In genomic region chr1:43194509-43194908, GRCh38 we compare ENCODE assay signal across 3 cellular contexts.
TF ChIP-seq lines count a peak whose summit lies in the region.

No MANE protein-coding gene starts in this region.

TF ChIP-seq in HepG2, 621 proteins besides CTCF, POLR2A, EP300 and RAD21:
- TF ChIP-seq KLF12 (CRISPR knock-in tag; IDR thresholded peaks at IDR 0.05; ENCODE audit: borderline replicate concordance) (no peak), ZNF160 (CRISPR knock-in tag; IDR thresholded peaks at IDR 0.05) (peak; percentile 88; the same call in 1 of the 2 replicates)
TF ChIP-seq in HepG2: peak in this region for 1.

TF ChIP-seq in HEK293, 187 proteins besides CTCF, POLR2A, EP300 and RAD21:
- TF ChIP-seq ZNF169 (tag by site-specific recombination; IDR thresholded peaks at IDR 0.05) (no peak), SETDB1 (IDR thresholded peaks at IDR 0.05; ENCODE audit: insufficient read length, low read length) (peak; percentile 73)

TF ChIP-seq in K562, 482 proteins besides CTCF, POLR2A, EP300 and RAD21:
- TF ChIP-seq HIVEP1 (CRISPR knock-in tag; IDR thresholded peaks at IDR 0.05) (no peak), NR4A1 (CRISPR knock-in tag; IDR thresholded peaks at IDR 0.05) (no peak), NR4A1 (tag; IDR thresholded peaks at IDR 0.05) (no peak), TRIM28 (IDR thresholded peaks at IDR 0.05) (0 out of 2 replicates have a peak, but pooled peaks have one; percentile 75), ZNF280B (CRISPR knock-in tag; IDR thresholded peaks at IDR 0.05) (0 out of 2 replicates have a peak, but pooled peaks have one; percentile 76), ZNF512 (tag; IDR thresholded peaks at IDR 0.05) (0 out of 2 replicates have a peak, but pooled peaks have one; percentile 5), CBX3 (IDR thresholded peaks at IDR 0.05; ENCODE audit: borderline replicate concordance in 1 of 2, low read length in 2 of 2) (0 out of 3 replicates have a peak, but pooled peaks of 1 of the 2 experiments have one; percentile 30), ZNF280A (IDR thresholded peaks at IDR 0.05; ENCODE audit: low read depth, partially characterized antibody) (peak; percentile 56), EP400 (IDR thresholded peaks at IDR 0.05) (0 out of 2 replicates have a peak, but pooled peaks have one; percentile 10), HEY1 (CRISPR knock-in tag; IDR thresholded peaks at IDR 0.05; ENCODE audit: borderline replicate concordance) (no peak)
